1 cellular context compared by ENCODE assay signal in genomic region chr1:167926486-167926997, GRCh38.
A peak's percentile ranks its signal among the peaks of the same experiment; 100 is the strongest.
TF ChIP-seq lines count a peak whose summit lies in the region.

No MANE protein-coding gene starts in this region.

TF ChIP-seq in HepG2, 621 proteins besides CTCF, POLR2A, EP300 and RAD21 (continued from another document and continues in another):
- TF ChIP-seq SATB2 (CRISPR knock-in tag; IDR thresholded peaks at IDR 0.05): no peak
- TF ChIP-seq HINFP (CRISPR knock-in tag; IDR thresholded peaks at IDR 0.05; ENCODE audit: low read depth): no peak
- peak; percentile 90; the same call in 1 of the 2 replicates for TF ChIP-seq HDAC2 (CRISPR knock-in tag; IDR thresholded peaks at IDR 0.05)
- TF ChIP-seq ARID3A (IDR thresholded peaks at IDR 0.05; ENCODE audit: low read depth, low read length): peak; percentile 69; the same call in 1 of the 2 replicates
- TF ChIP-seq SIX1 (CRISPR knock-in tag; IDR thresholded peaks at IDR 0.05; ENCODE audit: borderline replicate concordance): peak; percentile 59; the same call in 1 of the 2 replicates
- TF ChIP-seq ZNF672 (CRISPR knock-in tag; IDR thresholded peaks at IDR 0.05): no peak
- peak; percentile 10 for TF ChIP-seq YY1 (IDR thresholded peaks at IDR 0.05; ENCODE audit: insufficient read depth, insufficient replicate concordance, low read depth, low read length)
- no peak for TF ChIP-seq PAWR (CRISPR knock-in tag; IDR thresholded peaks at IDR 0.05; ENCODE audit: borderline replicate concordance)
- TF ChIP-seq ZSCAN22 (CRISPR knock-in tag; IDR thresholded peaks at IDR 0.05): no peak
- TF ChIP-seq ZNF652 (CRISPR knock-in tag; IDR thresholded peaks at IDR 0.05; ENCODE audit: borderline replicate concordance, low read depth): peak; percentile 99
- TF ChIP-seq HNRNPUL1 (IDR thresholded peaks at IDR 0.05; ENCODE audit: low read depth, low read length): no peak
- TF ChIP-seq RNF219 (CRISPR knock-in tag; IDR thresholded peaks at IDR 0.05): no peak
- peak; percentile 35; the same call in 1 of the 2 replicates for TF ChIP-seq PHF21A (CRISPR knock-in tag; IDR thresholded peaks at IDR 0.05)
- no peak for TF ChIP-seq DRAP1 (CRISPR knock-in tag; IDR thresholded peaks at IDR 0.05)
- 0 out of 2 replicates have a peak, but pooled peaks have one; percentile 13 for TF ChIP-seq NR2F2 (IDR thresholded peaks at IDR 0.05; ENCODE audit: borderline replicate concordance, low read depth)
- no peak for TF ChIP-seq FOXA1 (IDR thresholded peaks at IDR 0.05)
- TF ChIP-seq FOXA1 (CRISPR knock-in tag; IDR thresholded peaks at IDR 0.05): peak; percentile 58; the same call in 1 of the 2 replicates
- TF ChIP-seq RARA (CRISPR knock-in tag; IDR thresholded peaks at IDR 0.05): no peak
- TF ChIP-seq ZNF768 (CRISPR knock-in tag; IDR thresholded peaks at IDR 0.05): 0 out of 2 replicates have a peak, but pooled peaks have one; percentile 15
- no peak for TF ChIP-seq SNAI1 (CRISPR knock-in tag; IDR thresholded peaks at IDR 0.05; ENCODE audit: borderline replicate concordance)
- no peak for TF ChIP-seq MXI1 (IDR thresholded peaks at IDR 0.05; ENCODE audit: borderline replicate concordance, low read depth, low read length)
- TF ChIP-seq CBFB (CRISPR knock-in tag; IDR thresholded peaks at IDR 0.05): no peak
- TF ChIP-seq ZNF101 (CRISPR knock-in tag; IDR thresholded peaks at IDR 0.05; ENCODE audit: borderline replicate concordance, low read depth): no peak
- TF ChIP-seq PBX3 (CRISPR knock-in tag; IDR thresholded peaks at IDR 0.05; ENCODE audit: borderline replicate concordance): no peak
- peak; percentile 74 for TF ChIP-seq PATZ1 (CRISPR knock-in tag; IDR thresholded peaks at IDR 0.05)
- peak; percentile 53; the same call in 1 of the 2 replicates for TF ChIP-seq KDM2A (CRISPR knock-in tag; IDR thresholded peaks at IDR 0.05; ENCODE audit: borderline replicate concordance, low read depth)
- TF ChIP-seq XRCC5 (optimal IDR thresholded peaks at IDR 0.05; ENCODE audit: low read length): peak; percentile 70
- TF ChIP-seq ZSCAN12 (CRISPR knock-in tag; IDR thresholded peaks at IDR 0.05): no peak
- TF ChIP-seq ZFYVE20 (CRISPR knock-in tag; IDR thresholded peaks at IDR 0.05; ENCODE audit: borderline replicate concordance, low read depth): no peak
- TF ChIP-seq MAZ (IDR thresholded peaks at IDR 0.05; ENCODE audit: borderline replicate concordance, low read depth, low read length): no peak
- no peak for TF ChIP-seq MAZ (CRISPR knock-in tag; IDR thresholded peaks at IDR 0.05; ENCODE audit: low read depth)
- TF ChIP-seq ZFP62 (CRISPR knock-in tag; IDR thresholded peaks at IDR 0.05): no peak
- TF ChIP-seq ZBTB40 (IDR thresholded peaks at IDR 0.05): no peak
- no peak for TF ChIP-seq ZBTB40 (CRISPR knock-in tag; IDR thresholded peaks at IDR 0.05)
- peak; percentile 92 for TF ChIP-seq GATAD2A (CRISPR knock-in tag; IDR thresholded peaks at IDR 0.05)
- peak; percentile 48; the same call in 1 of the 2 replicates for TF ChIP-seq KAT8 (CRISPR knock-in tag; IDR thresholded peaks at IDR 0.05)
- TF ChIP-seq ZNF121 (CRISPR knock-in tag; IDR thresholded peaks at IDR 0.05): no peak
- TF ChIP-seq TEAD2 (CRISPR knock-in tag; IDR thresholded peaks at IDR 0.05): no peak
- 0 out of 4 replicates have a peak, but pooled peaks of 1 of the 2 experiments have one; percentile 27 for TF ChIP-seq HMGXB4 (CRISPR knock-in tag; IDR thresholded peaks at IDR 0.05; ENCODE audit: borderline replicate concordance in 1 of 2, low read depth in 1 of 2)
- no peak for TF ChIP-seq GLMP (CRISPR knock-in tag; IDR thresholded peaks at IDR 0.05; ENCODE audit: borderline replicate concordance)
- TF ChIP-seq DR1 (CRISPR knock-in tag; IDR thresholded peaks at IDR 0.05): no peak
- no peak for TF ChIP-seq ZNF615 (CRISPR knock-in tag; IDR thresholded peaks at IDR 0.05; ENCODE audit: borderline replicate concordance)
